9 cellular contexts compared by ENCODE assay signal in genomic region chr17:65278050-65278819, GRCh38.
DNase-seq lines count a peak whose midpoint lies in the region; ATAC-seq and TF ChIP-seq lines count a peak whose summit lies in the region.
"Had no signal": no experiment of that assay in that cellular context is flagged by ENCODE, and none has a peak within 500 bp of the region (broad histone marks: within the 10 kb centered on the region; RNA-seq: fewer than 3 reads in every experiment).

No MANE protein-coding gene starts in this region.

- H3K27me3 ChIP-seq in left lung (no peaks in the 10 kb centered on the region), thoracic aorta (replicated peaks; ENCODE audit: insufficient read depth) (no peaks in the 10 kb centered on the region)

- intact Hi-C loops in left lung (cut with DNase I) = no loop called here

- ATAC-seq in left lung = peak; percentile 88
- no peak for ATAC-seq in thoracic aorta (ENCODE audit: insufficient number of reproducible peaks, low FRiP score, low read depth)
- ATAC-seq in HG02973 (IDR thresholded peaks at IDR 0.05; ENCODE audit: unreplicated experiment) = no peak
- ATAC-seq in HG03196 (IDR thresholded peaks at IDR 0.05; ENCODE audit: unreplicated experiment) = no peak

- H3K9me3 ChIP-seq in left lung (no peaks in the 10 kb centered on the region), thoracic aorta (no peaks in the 10 kb centered on the region)

- H3K27ac ChIP-seq in left lung = no peak overlapping the region
- H3K27ac ChIP-seq in thoracic aorta = peak overlapping the region in 1 of 2 donors; percentile 77
- H3K27ac ChIP-seq: HL-60 had no signal

- peak; percentile 77 for DNase-seq in COLO829 (ENCODE audit: low spot score)
- DNase-seq in HK-2 (ENCODE audit: unreplicated experiment) = peak; percentile 46
- peak; percentile 64 for DNase-seq in SK-N-DZ (ENCODE audit: low spot score)
- peak; percentile 5 for DNase-seq in cerebellum (ENCODE audit: low spot score)
- DNase-seq in left lung = no peak
- DNase-seq in thoracic aorta (ENCODE audit: low spot score) = no peak

- H3K4me3 ChIP-seq in left lung (no peak overlapping the region), thoracic aorta (peak overlapping the region; percentile 63)

- H3K4me1 ChIP-seq in left lung (no peaks in the 10 kb centered on the region), thoracic aorta (ENCODE audit: control insufficient read depth in 1 of 2, low read depth in 2 of 2) (peaks cover 7 to 8% of the 10 kb centered on the region in 2 donors)

- TF ChIP-seq CTCF in left lung (IDR thresholded peaks at IDR 0.05) = peak; percentile 38 to 59
- TF ChIP-seq CTCF in thoracic aorta (IDR thresholded peaks at IDR 0.05) = peak; percentile 30

- H3K36me3 ChIP-seq in left lung (no peaks in the 10 kb centered on the region), thoracic aorta (no peaks in the 10 kb centered on the region)

Comparison
In these comparisons a context has a peak if more than half of its experiments do, and no peak if none do; other contexts are left out.
1. DNase-seq: peak in COLO829 (single experiment), HK-2 (single experiment), SK-N-DZ (single experiment) and cerebellum (single experiment); none in left lung (0 of 2) and thoracic aorta (single experiment).